In the genomic region with DNA sequence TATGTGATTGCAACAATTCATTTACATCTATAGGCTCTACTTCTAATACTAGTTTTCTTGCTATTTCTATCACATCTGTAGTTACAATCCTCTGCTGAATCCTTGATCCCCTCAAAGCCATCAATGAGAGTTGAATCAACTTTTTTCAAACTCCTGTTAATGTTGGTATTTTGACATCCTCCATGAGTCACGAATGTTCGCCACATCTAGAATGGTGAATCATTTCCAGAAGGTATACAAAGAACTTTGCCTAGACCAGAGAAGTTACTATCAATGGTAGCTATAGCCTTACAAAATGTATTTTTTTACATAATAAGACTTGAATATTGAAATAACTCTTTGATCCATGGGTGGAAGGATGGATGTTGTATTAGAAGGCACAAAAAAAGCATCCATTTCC, we compare ENCODE assay signal across 22 cellular contexts.
DNase-seq lines count a peak whose midpoint lies in the region; ATAC-seq, FAIRE-seq and TF ChIP-seq lines count a peak whose summit lies in the region.
"Had no signal": no experiment of that assay in that cellular context is flagged by ENCODE, and none has a peak within 500 bp of the region (broad histone marks: within the 10 kb centered on the region; RNA-seq: fewer than 3 reads in every experiment).

No MANE protein-coding gene starts in this region.

- H3K27ac ChIP-seq in PC-3 (ENCODE audit: low read length) = no peak overlapping the region
- H3K27ac ChIP-seq: 22Rv1, A549, C4-2B had no signal

- H3K4me2 ChIP-seq in PC-3 (ENCODE audit: low read length) = no peak overlapping the region
- H3K4me2 ChIP-seq: A549 had no signal

- no peaks in the 10 kb centered on the region for H3K9me3 ChIP-seq in PC-3 (ENCODE audit: low read length)
- H3K9me3 ChIP-seq: A549, Caco-2 had no signal

- H3K4me1 ChIP-seq in PC-3 (ENCODE audit: insufficient read depth, low read length) = no peaks in the 10 kb centered on the region
- H3K4me1 ChIP-seq: A549, Caco-2 had no signal

- no peaks in the 10 kb centered on the region for H4K20me1 ChIP-seq in PC-3 (ENCODE audit: low read length)

- H3K9me2 ChIP-seq in PC-3 (replicated peaks; ENCODE audit: low read length) = no peaks in the 10 kb centered on the region

- H3K36me3 ChIP-seq in PC-3 (ENCODE audit: low read depth, low read length) (no peaks in the 10 kb centered on the region), bronchial epithelial cell (ENCODE audit: control insufficient read depth, insufficient read depth, low read length) (no peaks in the 10 kb centered on the region)

- CTCF ChIA-PET in PC-3 (lab: Charles Lee) = no interaction called here

- H3K79me2 ChIP-seq in PC-3 (ENCODE audit: low read length) = no peaks in the 10 kb centered on the region

- no peak overlapping the region for H3K9ac ChIP-seq in PC-3 (ENCODE audit: low read length)

- POLR2A ChIA-PET in PC-3 (lab: Charles Lee; ENCODE audit: unreplicated experiment) = no interaction called here

- ATAC-seq in PC-3 = no peak
- ATAC-seq in HG03095 (IDR thresholded peaks at IDR 0.05; ENCODE audit: unreplicated experiment) = no peak
- ATAC-seq: A549, GM12878, K562 had no signal

- intact Hi-C loops in PC-3 (cut with micrococcal nuclease) = no loop called here

- peak; percentile 10 for DNase-seq in DMS53 (lab: John Stamatoyannopoulos, UW)
- DNase-seq in DMS53 treated with DMSO at 0.1 percent for 48 hours (lab: John Stamatoyannopoulos, UW; ENCODE audit: unreplicated experiment) = no peak
- peak; percentile 34 for DNase-seq in HS-5 (ENCODE audit: low read depth)
- DNase-seq in PC-3 = peak; percentile 23
- DNase-seq in bronchial epithelial cell (ENCODE audit: low read depth) = peak; percentile 50
- DNase-seq in activated effector memory CD4-positive, alpha-beta T cell treated with anti-CD3 and anti-CD28 coated beads, Interleukin-2, amount 50 U/mL, for 16 hours = no peak
- DNase-seq in NCI-H82 (lab: John Stamatoyannopoulos, UW) = no peak
- DNase-seq: AML-193; Caco-2; CD4-positive, alpha-beta T cell; DMS79 treated with DMSO at 0.1 percent for 48 hours; GOT3; H9; IMR-90 had no signal

- H3K4me3 ChIP-seq in PC-3 (ENCODE audit: low read length) = no peak overlapping the region
- no peak overlapping the region for H3K4me3 ChIP-seq in bronchial epithelial cell (ENCODE audit: low read depth, low read length)
- H3K4me3 ChIP-seq: A549, GM12878, K562 had no signal

- no TSS peak for BruUV-seq in PC-3 (replicated peaks; lab: Mats Ljungman, UMichigan)

- FAIRE-seq in bronchial epithelial cell (lab: Jason Lieb, UNC) = no peak
- FAIRE-seq: A549, D721Med, GM12878, HTR-8/SVneo, K562 had no signal

- H3F3A ChIP-seq in PC-3 (ENCODE audit: low read length, unreplicated experiment) = no peaks in the 10 kb centered on the region

- H2AFZ ChIP-seq in PC-3 (ENCODE audit: low read length) = no peak overlapping the region

- no peak for TF ChIP-seq CTCF in PC-3 (conservative IDR thresholded peaks at IDR 0.05; ENCODE audit: low read depth, low read length)
- TF ChIP-seq CTCF in bronchial epithelial cell (IDR thresholded peaks at IDR 0.05; ENCODE audit: insufficient read depth, low read length, severe bottlenecking) = no peak

- H3K27me3 ChIP-seq in PC-3 (ENCODE audit: low read length) = no peaks in the 10 kb centered on the region
- H3K27me3 ChIP-seq in bronchial epithelial cell (ENCODE audit: control insufficient read depth, insufficient read depth, low read length) = no peaks in the 10 kb centered on the region

Comparison
In these comparisons a context has a peak if more than half of its experiments do, and no peak if none do; other contexts are left out.
1. DNase-seq: peak in DMS53 (single experiment), HS-5 (single experiment), PC-3 (single experiment) and bronchial epithelial cell (single experiment); none in DMS53 treated with DMSO at 0.1 percent for 48 hours (single experiment), activated effector memory CD4-positive, alpha-beta T cell treated with anti-CD3 and anti-CD28 coated beads, Interleukin-2, amount 50 U/mL, for 16 hours (single experiment) and NCI-H82 (single experiment).